ENCODE assay signal across 1 cellular context in genomic region chr9:135908334-135909204, GRCh38.
TF ChIP-seq lines count a peak whose summit lies in the region.

No MANE protein-coding gene starts in this region.

TF ChIP-seq in IMR-90, 13 proteins besides CTCF, POLR2A, EP300 and RAD21 (continued from another document):
- TF ChIP-seq USF2 (IDR thresholded peaks at IDR 0.05; ENCODE audit: low read depth, low read length) = 0 out of 2 replicates have a peak, but pooled peaks have one; percentile 9
